Comparison of ENCODE assay signal across 21 cellular contexts in genomic region chr11:34143048-34143447, GRCh38. TPM values are rescaled to one million over a fixed set of nuclear protein-coding genes. Genes with fewer than 3 reads are reported as not detected.
DNase-seq lines count a peak whose midpoint lies in the region; ATAC-seq and TF ChIP-seq lines count a peak whose summit lies in the region.
"Had no signal": no experiment of that assay in that cellular context is flagged by ENCODE, and none has a peak within 500 bp of the region (broad histone marks: within the 10 kb centered on the region; RNA-seq: fewer than 3 reads in every experiment).

No MANE protein-coding gene starts in this region.

- DNase-seq in activated CD8-positive, alpha-beta T cell treated with anti-CD3 and anti-CD28 coated beads for 36 hours = no peak
- no peak for DNase-seq in heart right ventricle
- no peak for DNase-seq in neural progenitor cell (ENCODE audit: low spot score)
- no peak for DNase-seq in type B pancreatic cell (ENCODE audit: extremely low spot score, unreplicated experiment)
- no peak for DNase-seq in uterus
- DNase-seq: ACHN, AML-193, DMS 273 treated with DMSO at 0.1 percent for 48 hours, GDM1, GOT3, NCI-H1048, NCI-H1436 treated with DMSO at 0.1 percent for 48 hours, NCI-H2029 treated with DMSO at 0.1 percent for 48 hours, NCI-H2171 treated with DMSO at 0.1 percent for 48 hours, NCI-H774 had no signal

- no peak overlapping the region for H2AFZ ChIP-seq in neural progenitor cell (replicated peaks)

- H3K27me3 ChIP-seq in heart right ventricle = no peaks in the 10 kb centered on the region
- H3K27me3 ChIP-seq in neural progenitor cell = no peaks in the 10 kb centered on the region
- H3K27me3 ChIP-seq in uterus = no peaks in the 10 kb centered on the region

- ATAC-seq in activated CD8-positive, alpha-beta T cell treated with anti-CD3 and anti-CD28 coated beads for 36 hours = no peak
- ATAC-seq in heart right ventricle = peak in 6 of 8 donors; percentile 34 to 81 (median 54)
- ATAC-seq in HG03095 (IDR thresholded peaks at IDR 0.05; ENCODE audit: unreplicated experiment) = no peak
- ATAC-seq: GM12878, Panc1 had no signal

- H3F3A ChIP-seq in neural progenitor cell (ENCODE audit: low read depth) = no peaks in the 10 kb centered on the region

- H3K9me3 ChIP-seq in heart right ventricle (no peaks in the 10 kb centered on the region), neural progenitor cell (ENCODE audit: low read depth) (no peaks in the 10 kb centered on the region), uterus (no peaks in the 10 kb centered on the region)

- CTCF ChIA-PET in activated CD8-positive, alpha-beta T cell treated with anti-CD3 and anti-CD28 coated beads for 36 hours (lab: Charles Lee) = interaction anchor here (1.0 to 1.3 kb wide), 2 partner anchors 32 to 55 kb away, joined by 3 read pairs; no protein-coding TSS in a partner anchor

- H3K36me3 Mint-ChIP-seq in IgD-negative memory B cell (no peaks in the 10 kb centered on the region), neural progenitor cell (peaks cover 53% of the 10 kb centered on the region), type B pancreatic cell (peaks cover 39% of the 10 kb centered on the region)
- H3K36me3 Mint-ChIP-seq in activated CD8-positive, alpha-beta T cell treated with anti-CD3 and anti-CD28 coated beads for 36 hours (ENCODE audit: low read depth) = peaks cover 56% of the 10 kb centered on the region

- no peaks in the 10 kb centered on the region for H3K27me3 Mint-ChIP-seq in IgD-negative memory B cell
- no peaks in the 10 kb centered on the region for H3K27me3 Mint-ChIP-seq in activated CD8-positive, alpha-beta T cell treated with anti-CD3 and anti-CD28 coated beads for 36 hours
- peaks cover 3% of the 10 kb centered on the region for H3K27me3 Mint-ChIP-seq in neural progenitor cell (ENCODE audit: insufficient read depth, low read depth)
- H3K27me3 Mint-ChIP-seq in type B pancreatic cell = no peaks in the 10 kb centered on the region

- no peak overlapping the region for H3K4me2 ChIP-seq in neural progenitor cell
- H3K4me2 ChIP-seq: KMS-11 had no signal

- peaks cover 0 to 13% (median 0%) of the 10 kb centered on the region in 9 donors for H3K4me1 ChIP-seq in heart right ventricle
- H3K4me1 ChIP-seq in neural progenitor cell = no peaks in the 10 kb centered on the region
- no peaks in the 10 kb centered on the region for H3K4me1 ChIP-seq in uterus

- POLR2A ChIA-PET in activated CD8-positive, alpha-beta T cell treated with anti-CD3 and anti-CD28 coated beads for 36 hours (lab: Charles Lee) = interaction anchor here (1.0 to 1.7 kb wide), 3 partner anchors 8 to 49 kb away, joined by 3 to 4 read pairs (median 3); no protein-coding TSS in a partner anchor

- peaks cover 3% of the 10 kb centered on the region for H4K20me1 ChIP-seq in neural progenitor cell (ENCODE audit: low read depth)

- no peak overlapping the region for H3K4me3 ChIP-seq in heart right ventricle
- no peak overlapping the region for H3K4me3 ChIP-seq in neural progenitor cell
- no peak overlapping the region for H3K4me3 ChIP-seq in uterus
- H3K4me3 ChIP-seq: GM12878 had no signal

- H3K27ac ChIP-seq in heart right ventricle (peak overlapping the region in 5 of 10 donors; percentile 14 to 57 (median 38)), neural progenitor cell (no peak overlapping the region), uterus (no peak overlapping the region)
- H3K27ac ChIP-seq: KMS-11 had no signal

- H3K4me1 Mint-ChIP-seq in IgD-negative memory B cell (peaks cover 13 to 16% (median 14%) of the 10 kb centered on the region in 3 donors), neural progenitor cell (peaks cover 27% of the 10 kb centered on the region), type B pancreatic cell (ENCODE audit: unreplicated experiment) (peaks cover 4% of the 10 kb centered on the region)
- H3K4me1 Mint-ChIP-seq in activated CD8-positive, alpha-beta T cell treated with anti-CD3 and anti-CD28 coated beads for 36 hours (ENCODE audit: low read depth) = no peaks in the 10 kb centered on the region

- intact Hi-C loops in activated CD8-positive, alpha-beta T cell treated with anti-CD3 and anti-CD28 coated beads for 36 hours (cut with micrococcal nuclease) = no loop called here
- intact Hi-C loops in heart right ventricle (cut with DNase I) (no loop called here), uterus (cut with DNase I; ENCODE audit: low total_unique reads) (no loop called here)

- no peak overlapping the region for H3K9ac ChIP-seq in neural progenitor cell
- H3K9ac ChIP-seq: KMS-11 had no signal

- H3K79me2 ChIP-seq in neural progenitor cell (ENCODE audit: low read depth) = no peaks in the 10 kb centered on the region

- H3K36me3 ChIP-seq in heart right ventricle (peaks cover 0 to 100% (median 84%) of the 10 kb centered on the region in 9 donors), neural progenitor cell (no peaks in the 10 kb centered on the region), uterus (no peaks in the 10 kb centered on the region)

- no peak for TF ChIP-seq POLR2A in uterus (IDR thresholded peaks at IDR 0.05)

- no peak for TF ChIP-seq CTCF in activated CD8-positive, alpha-beta T cell treated with anti-CD3 and anti-CD28 coated beads for 36 hours (IDR thresholded peaks at IDR 0.05)
- TF ChIP-seq CTCF in heart right ventricle (IDR thresholded peaks at IDR 0.05) = no peak
- no peak for TF ChIP-seq CTCF in neural progenitor cell (IDR thresholded peaks at IDR 0.05)
- no peak for TF ChIP-seq CTCF in type B pancreatic cell (conservative IDR thresholded peaks at IDR 0.05)
- TF ChIP-seq CTCF in uterus (IDR thresholded peaks at IDR 0.05) = no peak

- H3K9me3 Mint-ChIP-seq in IgD-negative memory B cell (no peaks in the 10 kb centered on the region), neural progenitor cell (no peaks in the 10 kb centered on the region), type B pancreatic cell (no peaks in the 10 kb centered on the region)
- no peaks in the 10 kb centered on the region for H3K9me3 Mint-ChIP-seq in activated CD8-positive, alpha-beta T cell treated with anti-CD3 and anti-CD28 coated beads for 36 hours
- H3K9me3 Mint-ChIP-seq: CD14-positive monocyte had no signal

- no peak overlapping the region for H3K4me3 Mint-ChIP-seq in IgD-negative memory B cell
- H3K4me3 Mint-ChIP-seq in activated CD8-positive, alpha-beta T cell treated with anti-CD3 and anti-CD28 coated beads for 36 hours = no peak overlapping the region
- H3K4me3 Mint-ChIP-seq in neural progenitor cell = peak overlapping the region; percentile 26
- no peak overlapping the region for H3K4me3 Mint-ChIP-seq in type B pancreatic cell
- H3K4me3 Mint-ChIP-seq: CD14-positive monocyte had no signal

- WGBS in heart right ventricle, 2 donors = 40 to 44% methylated on average over 2 of the region's 2 CpGs

- H3K27ac Mint-ChIP-seq in IgD-negative memory B cell = peak overlapping the region; percentile 43 to 79 (median 59)
- H3K27ac Mint-ChIP-seq in activated CD8-positive, alpha-beta T cell treated with anti-CD3 and anti-CD28 coated beads for 36 hours = peak overlapping the region; percentile 40
- peak overlapping the region; percentile 93 for H3K27ac Mint-ChIP-seq in neural progenitor cell
- H3K27ac Mint-ChIP-seq in type B pancreatic cell = no peak overlapping the region

RNA-seq across cellular contexts. Expression of gene NAT10, which starts 37.6 kb away (rescaled TPM):
- polyA plus RNA-seq in IgD-negative memory B cell = 35.7 TPM
- total RNA-seq in activated CD8-positive, alpha-beta T cell treated with anti-CD3 and anti-CD28 coated beads for 36 hours = 100 to 1,000 TPM; 129 to 137 TPM
- 10 to 100 TPM; 16.6 to 26.4 (median 22.4) TPM for total RNA-seq in heart right ventricle
- polyA plus RNA-seq in heart right ventricle = 10 to 100 TPM; 16.2 to 21.1 TPM
- total RNA-seq in neural progenitor cell (ENCODE audit: low replicate concordance) = 42.9 and 44.6 TPM in 2 replicates
- total RNA-seq in type B pancreatic cell (ENCODE audit: low replicate concordance) = 46.9 and 63.5 TPM in 2 replicates
- 10 to 100 TPM; 18.5 to 54.0 (median 22.9) TPM for total RNA-seq in uterus

Comparison
In these comparisons a context has a peak if more than half of its experiments do, and no peak if none do; other contexts are left out.
1. ATAC-seq: peak in heart right ventricle (6 of 8); none in activated CD8-positive, alpha-beta T cell treated with anti-CD3 and anti-CD28 coated beads for 36 hours (single experiment) and HG03095 (single experiment).